Comparison of ENCODE assay signal across 8 cellular contexts in genomic region chr1:41578712-41579335, GRCh38.
DNase-seq lines count a peak whose midpoint lies in the region; ATAC-seq and TF ChIP-seq lines count a peak whose summit lies in the region.

No MANE protein-coding gene starts in this region.

- no peak overlapping the region for H3K27ac ChIP-seq in neural cell (ENCODE audit: low read length)

- TF ChIP-seq CTCF in MCF 10A (IDR thresholded peaks at IDR 0.05; ENCODE audit: unreplicated experiment) (peak; percentile 28), neural cell (IDR thresholded peaks at IDR 0.05; ENCODE audit: poor library complexity, severe bottlenecking) (peak; percentile 23)

- no peak for TF ChIP-seq EP300 in neural cell (conservative IDR thresholded peaks at IDR 0.05; ENCODE audit: poor library complexity, severe bottlenecking)

- no peaks in the 10 kb centered on the region for H3K27me3 Mint-ChIP-seq in MCF 10A (ENCODE audit: insufficient read depth, unreplicated experiment)

- H3K79me2 ChIP-seq in neural cell (replicated peaks; ENCODE audit: insufficient read depth, low read length) = no peaks in the 10 kb centered on the region

- H3K4me3 Mint-ChIP-seq in MCF 10A (ENCODE audit: unreplicated experiment) = no peak overlapping the region

- CTCF ChIA-PET in MCF 10A (lab: Yijun Ruan, JAX) = interaction anchor here (0.6 to 1.5 kb wide), 15 partner anchors 15 to 595 kb away, joined by 3 to 5 read pairs (median 3); no protein-coding TSS in a partner anchor

- H3K36me3 ChIP-seq in neural cell (ENCODE audit: insufficient read depth, low read length) = no peaks in the 10 kb centered on the region

- no peak overlapping the region for H3K4me3 ChIP-seq in neural cell (ENCODE audit: low read length)

- H3K9me3 Mint-ChIP-seq in MCF 10A (ENCODE audit: unreplicated experiment) = no peaks in the 10 kb centered on the region

- no TSS peak for BruUV-seq in MCF 10A (replicated peaks; lab: Mats Ljungman, UMichigan)

- H3K36me3 Mint-ChIP-seq in MCF 10A (ENCODE audit: insufficient read depth, unreplicated experiment) = no peaks in the 10 kb centered on the region

- no peaks in the 10 kb centered on the region for H3K9me2 ChIP-seq in neural cell (ENCODE audit: insufficient read depth, low read length)

- no peaks in the 10 kb centered on the region for H3K9me3 ChIP-seq in neural cell (ENCODE audit: low read length)

- POLR2A ChIA-PET in MCF 10A (lab: Yijun Ruan, JAX) = interaction anchor here (0.7 to 1.4 kb wide), 4 partner anchors 26 to 216 kb away, joined by 3 to 5 read pairs (median 4); no protein-coding TSS in a partner anchor

- no peaks in the 10 kb centered on the region for H3F3A ChIP-seq in neural cell (ENCODE audit: insufficient read depth, low read length, poor library complexity, severe bottlenecking)

- no peak for ATAC-seq in HG02588 (IDR thresholded peaks at IDR 0.05; ENCODE audit: unreplicated experiment)

- no peak for TF ChIP-seq RAD21 in neural cell (conservative IDR thresholded peaks at IDR 0.05)

- intact Hi-C loops in MCF 10A (cut with micrococcal nuclease) = loop anchor here (5.0 kb wide), 1 partner anchor 83 kb away; no protein-coding TSS in a partner anchor

- no peak overlapping the region for H3K27ac Mint-ChIP-seq in MCF 10A (ENCODE audit: low read depth, unreplicated experiment)

- no peak overlapping the region for H3K4me2 ChIP-seq in neural cell (ENCODE audit: low read length)

- no peaks in the 10 kb centered on the region for H4K20me1 ChIP-seq in neural cell (ENCODE audit: insufficient read depth)

- DNase-seq in ELF-1 (ENCODE audit: low read depth, low spot score) (peak; percentile 33), MV-4-11 (lab: John Stamatoyannopoulos, UW) (peak; percentile 20), MCF 10A (ENCODE audit: unreplicated experiment) (peak; percentile 30), T-helper 9 cell (no peak), Ammon's horn (ENCODE audit: low spot score) (no peak)
- no peak for DNase-seq in activated CD4-positive, alpha-beta T cell treated with anti-CD3 and anti-CD28 coated beads for 1 hour

- H3K9ac ChIP-seq in neural cell (ENCODE audit: low read length) = no peak overlapping the region

- no peaks in the 10 kb centered on the region for H3K27me3 ChIP-seq in neural cell (ENCODE audit: insufficient read depth, low read depth, low read length)

- no peak overlapping the region for H2AFZ ChIP-seq in neural cell (ENCODE audit: low read depth, low read length)

- no peaks in the 10 kb centered on the region for H3K4me1 Mint-ChIP-seq in MCF 10A (ENCODE audit: insufficient read depth, unreplicated experiment)

TF ChIP-seq in neural cell, 6 proteins besides CTCF, POLR2A, EP300 and RAD21:
- TF ChIP-seq SMC3 (conservative IDR thresholded peaks at IDR 0.05; ENCODE audit: poor library complexity) (no peak), TAF1 (IDR thresholded peaks at IDR 0.05; ENCODE audit: low read depth) (no peak), EZH2 (IDR thresholded peaks at IDR 0.05; ENCODE audit: borderline replicate concordance, insufficient read depth, low read length, poor library complexity, severe bottlenecking) (no peak), POLR2AphosphoS5 (IDR thresholded peaks at IDR 0.05) (no peak), MXI1 (conservative IDR thresholded peaks at IDR 0.05; ENCODE audit: poor library complexity, severe bottlenecking) (no peak)
- TF ChIP-seq, protein P1, sequence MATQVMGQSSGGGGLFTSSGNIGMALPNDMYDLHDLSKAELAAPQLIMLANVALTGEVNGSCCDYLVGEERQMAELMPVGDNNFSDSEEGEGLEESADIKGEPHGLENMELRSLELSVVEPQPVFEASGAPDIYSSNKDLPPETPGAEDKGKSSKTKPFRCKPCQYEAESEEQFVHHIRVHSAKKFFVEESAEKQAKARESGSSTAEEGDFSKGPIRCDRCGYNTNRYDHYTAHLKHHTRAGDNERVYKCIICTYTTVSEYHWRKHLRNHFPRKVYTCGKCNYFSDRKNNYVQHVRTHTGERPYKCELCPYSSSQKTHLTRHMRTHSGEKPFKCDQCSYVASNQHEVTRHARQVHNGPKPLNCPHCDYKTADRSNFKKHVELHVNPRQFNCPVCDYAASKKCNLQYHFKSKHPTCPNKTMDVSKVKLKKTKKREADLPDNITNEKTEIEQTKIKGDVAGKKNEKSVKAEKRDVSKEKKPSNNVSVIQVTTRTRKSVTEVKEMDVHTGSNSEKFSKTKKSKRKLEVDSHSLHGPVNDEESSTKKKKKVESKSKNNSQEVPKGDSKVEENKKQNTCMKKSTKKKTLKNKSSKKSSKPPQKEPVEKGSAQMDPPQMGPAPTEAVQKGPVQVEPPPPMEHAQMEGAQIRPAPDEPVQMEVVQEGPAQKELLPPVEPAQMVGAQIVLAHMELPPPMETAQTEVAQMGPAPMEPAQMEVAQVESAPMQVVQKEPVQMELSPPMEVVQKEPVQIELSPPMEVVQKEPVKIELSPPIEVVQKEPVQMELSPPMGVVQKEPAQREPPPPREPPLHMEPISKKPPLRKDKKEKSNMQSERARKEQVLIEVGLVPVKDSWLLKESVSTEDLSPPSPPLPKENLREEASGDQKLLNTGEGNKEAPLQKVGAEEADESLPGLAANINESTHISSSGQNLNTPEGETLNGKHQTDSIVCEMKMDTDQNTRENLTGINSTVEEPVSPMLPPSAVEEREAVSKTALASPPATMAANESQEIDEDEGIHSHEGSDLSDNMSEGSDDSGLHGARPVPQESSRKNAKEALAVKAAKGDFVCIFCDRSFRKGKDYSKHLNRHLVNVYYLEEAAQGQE (IDR thresholded peaks at IDR 0.05; ENCODE audit: borderline replicate concordance) = no peak
TF ChIP-seq in neural cell: peak in this region for 0.

Comparison
In these comparisons a context has a peak if more than half of its experiments do, and no peak if none do; other contexts are left out.
1. DNase-seq: peak in ELF-1 (single experiment), MV-4-11 (single experiment) and MCF 10A (single experiment); none in T-helper 9 cell (single experiment), Ammon's horn (single experiment) and activated CD4-positive, alpha-beta T cell treated with anti-CD3 and anti-CD28 coated beads for 1 hour (single experiment).